10 cellular contexts compared by ENCODE assay signal in the genomic region with DNA sequence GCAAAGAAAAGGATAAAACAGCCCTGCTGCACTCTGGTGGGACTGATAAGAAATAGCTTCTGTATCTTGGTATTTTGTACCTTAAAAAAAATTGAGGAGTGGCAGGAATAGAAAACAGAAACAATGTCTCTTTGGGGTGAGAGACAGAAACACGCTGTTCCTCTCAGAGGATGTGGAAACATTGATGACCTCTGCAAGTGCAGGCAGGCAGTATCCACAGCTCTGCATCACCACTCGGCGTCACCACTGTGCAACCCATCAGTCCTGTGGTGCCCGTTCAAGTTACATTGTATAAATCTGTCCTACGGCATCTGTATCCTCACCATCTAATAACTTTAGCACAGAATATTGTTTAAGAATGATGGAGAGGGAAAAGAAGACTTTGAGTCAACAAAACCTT.
DNase-seq lines count a peak whose midpoint lies in the region; ATAC-seq, FAIRE-seq and TF ChIP-seq lines count a peak whose summit lies in the region.
"Had no signal": no experiment of that assay in that cellular context is flagged by ENCODE, and none has a peak within 500 bp of the region (broad histone marks: within the 10 kb centered on the region; RNA-seq: fewer than 3 reads in every experiment).

No MANE protein-coding gene starts in this region.

- TF ChIP-seq CTCF in K562 (IDR thresholded peaks at IDR 0.05 in 2 of 3, conservative IDR thresholded peaks at IDR 0.05 in 1 of 3; ENCODE audit: insufficient read depth in 2 of 3, low read depth in 1 of 3, low read length in 3 of 3) = 0 out of 6 replicates have a peak, but pooled peaks of 1 of the 3 experiments have one; percentile 7
- peak in 2 of 4 donors; percentile 11 to 17 for TF ChIP-seq CTCF in right lobe of liver (IDR thresholded peaks at IDR 0.05)
- no peak for TF ChIP-seq CTCF in GM13976 (IDR thresholded peaks at IDR 0.05; ENCODE audit: borderline replicate concordance, control extremely low read depth, extremely low read depth, insufficient read depth, missing control alignments)

- POLR2A ChIA-PET in K562 (lab: Yijun Ruan, JAX) = interaction anchor here (0.6 kb wide), 1 partner anchor 11 kb away, joined by 3 read pairs; no protein-coding TSS in a partner anchor

- no peak for FAIRE-seq in K562 (lab: Jason Lieb, UNC)

- H3K9me3 ChIP-seq in K562 (replicated peaks; ENCODE audit: control insufficient read depth, insufficient read depth, low read depth, low read length) (no peaks in the 10 kb centered on the region), right lobe of liver (no peaks in the 10 kb centered on the region)
- H3K9me3 ChIP-seq: ovary, uterus had no signal

- no peaks in the 10 kb centered on the region for H3K36me3 ChIP-seq in K562 (ENCODE audit: control insufficient read depth, insufficient read depth, low read length)
- H3K36me3 ChIP-seq in right lobe of liver = peaks cover 0 to 2% (median 0%) of the 10 kb centered on the region in 4 donors
- H3K36me3 ChIP-seq: ovary, uterus had no signal

- no peaks in the 10 kb centered on the region for H4K20me1 ChIP-seq in K562 (replicated peaks; ENCODE audit: control insufficient read depth, insufficient read depth, low read length)

- intact Hi-C loops in K562 (cut with micrococcal nuclease) = loop anchor here (5.0 kb wide), 1 partner anchor 142 kb away; no protein-coding TSS in a partner anchor
- intact Hi-C loops in right lobe of liver (cut with DNase I) = no loop called here

- TF ChIP-seq EP300 in K562 (IDR thresholded peaks at IDR 0.05; ENCODE audit: low read length) = no peak

- CTCF ChIA-PET in K562 (lab: Yijun Ruan, JAX; ENCODE audit: low intra/inter-chr PET ratio) = no interaction called here

- no peak overlapping the region for H3K9ac ChIP-seq in K562 (ENCODE audit: insufficient read depth in 1 of 2, low read depth in 2 of 2, low read length in 2 of 2)

- H3K79me2 ChIP-seq in K562 (ENCODE audit: control insufficient read depth, insufficient read depth, low read length) = no peaks in the 10 kb centered on the region

- WGBS in K562 (ENCODE audit: insufficient coverage, low coverage, missing lambda C conversion rate) = 71% methylated on average over 5 of the region's 5 CpGs
- WGBS in right lobe of liver (ENCODE audit: insufficient coverage, low coverage, low lambda C conversion rate, missing lambda C conversion rate) = 47% methylated on average over 5 of the region's 5 CpGs

- no TSS peak for BruUV-seq in K562 (replicated peaks; lab: Mats Ljungman, UMichigan)

- TF ChIP-seq RAD21 in K562 (CRISPR knock-in tag; conservative IDR thresholded peaks at IDR 0.05 in 1 of 2, IDR thresholded peaks at IDR 0.05 in 1 of 2) = no peak

- no peak overlapping the region for H3K27ac ChIP-seq in K562 (ENCODE audit: extremely low read depth, low read depth, low read length)
- H3K27ac ChIP-seq in right lobe of liver = no peak overlapping the region
- H3K27ac ChIP-seq: ovary had no signal

- H3K9me1 ChIP-seq in K562 (ENCODE audit: control insufficient read depth, insufficient read depth, low read length) = no peaks in the 10 kb centered on the region

- in situ Hi-C loops in K562 (cut with MboI) = no loop called here
- in situ Hi-C loops in GM13976 (cut with MboI; ENCODE audit: low sequenced_read_pairs, unreplicated experiment) = no loop called here

- H3K4me3 ChIP-seq in K562 (no peak overlapping the region), right lobe of liver (no peak overlapping the region)
- H3K4me3 ChIP-seq: ovary, uterus had no signal

- H3K4me2 ChIP-seq in K562 (ENCODE audit: insufficient read depth, low read length) = no peak overlapping the region

- H3K27me3 ChIP-seq in K562 (ENCODE audit: control insufficient read depth in 2 of 2, insufficient read depth in 2 of 2, low read length in 2 of 2) (no peaks in the 10 kb centered on the region), right lobe of liver (no peaks in the 10 kb centered on the region)
- H3K27me3 ChIP-seq: ovary, uterus had no signal

- DNase-seq in EL (peak; percentile 20), K562 (ENCODE audit: extremely low read depth in 1 of 4, low spot score in 3 of 4) (peak in 1 of 4 experiments; percentile 5), right lobe of liver (peak in 2 of 3 donors; percentile 23 to 50), GM13976 (ENCODE audit: low spot score) (no peak), NAMALWA (ENCODE audit: low spot score) (no peak), NCI-H2107 (lab: John Stamatoyannopoulos, UW) (no peak)
- DNase-seq in activated CD4-positive, CD25-positive, alpha-beta regulatory T cell treated with anti-CD3 and anti-CD28 coated beads, Interleukin-2, amount 50 U/mL, for 72 hours = no peak

- no peak for TF ChIP-seq POLR2A in K562 (conservative IDR thresholded peaks at IDR 0.05)
- no peak for TF ChIP-seq POLR2A in right lobe of liver (IDR thresholded peaks at IDR 0.05)

- H2AFZ ChIP-seq in K562 (ENCODE audit: low read depth, low read length) = no peak overlapping the region

- ATAC-seq in HG02870 (IDR thresholded peaks at IDR 0.05; ENCODE audit: unreplicated experiment) = peak; percentile 58
- ATAC-seq in K562 = peak; percentile 68
- ATAC-seq in right lobe of liver = peak; percentile 71 to 95 (median 77)

- H3K4me1 ChIP-seq in K562 (replicated peaks in 1 of 2; ENCODE audit: control insufficient read depth in 2 of 2, insufficient read depth in 2 of 2, low read length in 2 of 2) (no peaks in the 10 kb centered on the region), right lobe of liver (no peaks in the 10 kb centered on the region)
- H3K4me1 ChIP-seq: uterus had no signal

TF ChIP-seq in K562, 482 proteins besides CTCF, POLR2A, EP300 and RAD21 (continues in another document):
- no peak for TF ChIP-seq C11orf30 (IDR thresholded peaks at IDR 0.05; ENCODE audit: low read depth)
- TF ChIP-seq ZSCAN29 (IDR thresholded peaks at IDR 0.05) = no peak
- TF ChIP-seq, protein P1, sequence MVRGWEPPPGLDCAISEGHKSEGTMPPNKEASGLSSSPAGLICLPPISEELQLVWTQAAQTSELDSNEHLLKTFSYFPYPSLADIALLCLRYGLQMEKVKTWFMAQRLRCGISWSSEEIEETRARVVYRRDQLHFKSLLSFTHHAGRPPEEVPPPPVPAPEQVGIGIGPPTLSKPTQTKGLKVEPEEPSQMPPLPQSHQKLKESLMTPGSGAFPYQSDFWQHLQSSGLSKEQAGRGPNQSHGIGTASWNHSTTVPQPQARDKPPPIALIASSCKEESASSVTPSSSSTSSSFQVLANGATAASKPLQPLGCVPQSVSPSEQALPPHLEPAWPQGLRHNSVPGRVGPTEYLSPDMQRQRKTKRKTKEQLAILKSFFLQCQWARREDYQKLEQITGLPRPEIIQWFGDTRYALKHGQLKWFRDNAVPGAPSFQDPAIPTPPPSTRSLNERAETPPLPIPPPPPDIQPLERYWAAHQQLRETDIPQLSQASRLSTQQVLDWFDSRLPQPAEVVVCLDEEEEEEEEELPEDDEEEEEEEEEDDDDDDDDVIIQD (CRISPR knock-in tag; IDR thresholded peaks at IDR 0.05) = no peak
- TF ChIP-seq ZZZ3 (IDR thresholded peaks at IDR 0.05) = no peak
- no peak for TF ChIP-seq CBFA2T3 (IDR thresholded peaks at IDR 0.05)
- TF ChIP-seq ZNF407 (IDR thresholded peaks at IDR 0.05; ENCODE audit: low read depth) = no peak
- TF ChIP-seq SMARCE1 (IDR thresholded peaks at IDR 0.05) = no peak
- TF ChIP-seq IRF2 (CRISPR knock-in tag; IDR thresholded peaks at IDR 0.05) = no peak

Comparison
In these comparisons a context has a peak if more than half of its experiments do, and no peak if none do; other contexts are left out.
1. DNase-seq: peak in EL (single experiment) and right lobe of liver (2 of 3); none in activated CD4-positive, CD25-positive, alpha-beta regulatory T cell treated with anti-CD3 and anti-CD28 coated beads, Interleukin-2, amount 50 U/mL, for 72 hours (single experiment), GM13976 (single experiment), NAMALWA (single experiment) and NCI-H2107 (single experiment).
2. Peak in every context shown above with its lines, with median percentiles within 50 percentile points of each other: ATAC-seq.